Comparison of ENCODE assay signal across 9 cellular contexts in the genomic region with DNA sequence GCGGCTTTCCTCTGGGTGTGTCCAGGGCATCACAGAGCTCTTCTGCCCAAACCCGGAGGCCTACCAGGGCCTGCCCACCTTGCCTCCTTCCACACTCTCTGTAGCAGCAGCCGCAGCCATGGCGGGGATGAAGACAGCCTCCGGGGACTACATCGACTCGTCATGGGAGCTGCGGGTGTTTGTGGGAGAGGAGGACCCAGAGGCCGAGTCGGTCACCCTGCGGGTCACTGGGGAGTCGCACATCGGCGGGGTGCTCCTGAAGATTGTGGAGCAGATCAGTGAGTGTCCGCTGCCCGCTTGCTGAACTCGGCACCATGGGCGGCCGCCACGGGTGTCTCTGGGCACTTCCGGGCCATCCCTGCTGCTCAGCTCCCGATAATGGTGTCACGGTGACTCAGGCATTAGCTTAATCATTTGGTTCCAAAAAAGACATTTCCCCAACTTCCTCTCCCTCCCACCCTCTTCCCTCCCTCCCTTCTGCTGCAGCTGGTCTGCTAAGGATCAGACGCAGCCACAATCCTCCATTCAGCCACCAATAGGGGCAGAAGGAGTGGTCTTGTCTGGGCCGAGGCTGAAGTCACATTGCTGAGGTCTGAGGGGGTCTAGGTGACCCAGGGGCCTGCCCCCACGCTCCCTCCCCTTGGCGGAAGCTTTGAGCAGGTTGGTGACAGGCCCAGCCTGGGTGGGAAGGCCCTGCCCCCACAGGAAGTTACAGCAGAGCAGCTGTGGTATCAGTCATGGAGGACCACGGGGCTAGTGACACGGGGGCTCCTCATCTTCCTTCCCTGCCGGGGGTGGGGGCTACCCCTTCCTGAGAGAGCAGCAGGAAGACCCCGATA. TPM values are rescaled to one million over a fixed set of nuclear protein-coding genes. Genes with fewer than 3 reads are reported as not detected.
DNase-seq lines count a peak whose midpoint lies in the region; ATAC-seq and TF ChIP-seq lines count a peak whose summit lies in the region.
"Had no signal": no experiment of that assay in that cellular context is flagged by ENCODE, and none has a peak within 500 bp of the region (broad histone marks: within the 10 kb centered on the region; RNA-seq: fewer than 3 reads in every experiment).

No MANE protein-coding gene starts in this region.

- H3K4me3 ChIP-seq in ACC112 (ENCODE audit: low read depth, low read length): 0 out of 2 replicates have a peak overlapping the region, but pooled peaks have one; percentile 24
- H3K4me3 ChIP-seq in HUES6 (ENCODE audit: low read depth, low read length): no peak overlapping the region
- H3K4me3 ChIP-seq in suprapubic skin: peak overlapping the region; percentile 45

- no peaks in the 10 kb centered on the region for H3K9me3 ChIP-seq in HUES6 (ENCODE audit: control insufficient read depth, insufficient read depth, low read depth, low read length)
- H3K9me3 ChIP-seq in suprapubic skin: no peaks in the 10 kb centered on the region

- H3K27ac Mint-ChIP-seq in activated CD4-positive, alpha-beta T cell treated with anti-CD3 and anti-CD28 coated beads for 36 hours: peak overlapping the region; percentile 99
- peak overlapping the region; percentile 95 to 97 for H3K27ac Mint-ChIP-seq in natural killer cell treated with Interleukin-12 subunit alpha and Interleukin-12 subunit beta and Interleukin-15 and Interleukin-18, amount 100 ng/mL, for 72 hours

- no peaks in the 10 kb centered on the region for H3K79me2 ChIP-seq in ACC112 (ENCODE audit: control insufficient read depth, insufficient read depth, low read length, unreplicated experiment)

- POLR2A ChIA-PET in activated CD4-positive, alpha-beta T cell treated with anti-CD3 and anti-CD28 coated beads for 36 hours (lab: Charles Lee): interaction anchor here (0.5 to 3.7 kb wide), 16 partner anchors 9 to 1637 kb away, joined by 3 to 28 read pairs (median 6); a partner anchor contains a TSS

- H3K27ac ChIP-seq in ACC112 (ENCODE audit: low read depth, low read length): peak overlapping the region; percentile 56
- no peak overlapping the region; the same call in 1 of the 2 replicates for H3K27ac ChIP-seq in HUES6 (ENCODE audit: low read depth, low read length)
- peak overlapping the region; percentile 81 for H3K27ac ChIP-seq in suprapubic skin
- H3K27ac ChIP-seq: C4-2B had no signal

- peaks cover 80% of the 10 kb centered on the region for H3K36me3 Mint-ChIP-seq in activated CD4-positive, alpha-beta T cell treated with anti-CD3 and anti-CD28 coated beads for 36 hours (ENCODE audit: low read depth)
- peaks cover 28% of the 10 kb centered on the region for H3K36me3 Mint-ChIP-seq in natural killer cell treated with Interleukin-12 subunit alpha and Interleukin-12 subunit beta and Interleukin-15 and Interleukin-18, amount 100 ng/mL, for 72 hours

- H2AFZ ChIP-seq in ACC112 (ENCODE audit: low read length, unreplicated experiment): peak overlapping the region; percentile 28

- H3K4me3 Mint-ChIP-seq in activated CD4-positive, alpha-beta T cell treated with anti-CD3 and anti-CD28 coated beads for 36 hours: peak overlapping the region; percentile 90
- H3K4me3 Mint-ChIP-seq in natural killer cell treated with Interleukin-12 subunit alpha and Interleukin-12 subunit beta and Interleukin-15 and Interleukin-18, amount 100 ng/mL, for 72 hours: peak overlapping the region; percentile 90

- intact Hi-C loops in activated CD4-positive, alpha-beta T cell treated with anti-CD3 and anti-CD28 coated beads for 36 hours (cut with DNase I, micrococcal nuclease): loop anchor here (1.0 to 5.0 kb wide), 12 partner anchors 18 to 135 kb away; a partner anchor contains a TSS

- H3K4me1 ChIP-seq in ACC112 (ENCODE audit: control insufficient read depth, insufficient read depth, low read length, unreplicated experiment) (peaks cover 19% of the 10 kb centered on the region), HUES6 (ENCODE audit: control insufficient read depth, insufficient read depth, low read length) (peaks cover 8% of the 10 kb centered on the region; the same call in 1 of the 2 replicates), suprapubic skin (peaks cover 36% of the 10 kb centered on the region)

- H3K9me3 Mint-ChIP-seq in activated CD4-positive, alpha-beta T cell treated with anti-CD3 and anti-CD28 coated beads for 36 hours (ENCODE audit: low read depth): no peaks in the 10 kb centered on the region
- no peaks in the 10 kb centered on the region for H3K9me3 Mint-ChIP-seq in natural killer cell treated with Interleukin-12 subunit alpha and Interleukin-12 subunit beta and Interleukin-15 and Interleukin-18, amount 100 ng/mL, for 72 hours

- TF ChIP-seq POLR2A in suprapubic skin (IDR thresholded peaks at IDR 0.05): peak in 1 of 2 donors; percentile 22

- H3K27me3 ChIP-seq in ACC112 (ENCODE audit: insufficient read depth, low read length) (no peaks in the 10 kb centered on the region), HUES6 (ENCODE audit: control insufficient read depth, insufficient read depth, low read length) (no peaks in the 10 kb centered on the region), suprapubic skin (no peaks in the 10 kb centered on the region)

- no peak for TF ChIP-seq EP300 in suprapubic skin (IDR thresholded peaks at IDR 0.05)

- DNase-seq in activated CD4-positive, alpha-beta T cell treated with anti-CD3 and anti-CD28 coated beads for 36 hours: peak; percentile 92
- DNase-seq in ecto neural progenitor cell (ENCODE audit: low spot score): peak; percentile 48
- DNase-seq in natural killer cell treated with Interleukin-12 subunit alpha and Interleukin-12 subunit beta and Interleukin-15 and Interleukin-18, amount 100 ng/mL, for 72 hours (ENCODE audit: low spot score): peak; percentile 93
- DNase-seq in suprapubic skin (ENCODE audit: low spot score in 2 of 2): peak in 1 of 2 donors; percentile 81
- DNase-seq in NCI-H524 treated with DMSO at 0.1 percent for 48 hours (lab: John Stamatoyannopoulos, UW): no peak

- peak; percentile 56 for ATAC-seq in GM19328 (IDR thresholded peaks at IDR 0.05; ENCODE audit: unreplicated experiment)
- peak; percentile 75 for ATAC-seq in activated CD4-positive, alpha-beta T cell treated with anti-CD3 and anti-CD28 coated beads for 36 hours
- ATAC-seq in natural killer cell treated with Interleukin-12 subunit alpha and Interleukin-12 subunit beta and Interleukin-15 and Interleukin-18, amount 100 ng/mL, for 72 hours: peak; percentile 89 to 92

- H3K27me3 Mint-ChIP-seq in activated CD4-positive, alpha-beta T cell treated with anti-CD3 and anti-CD28 coated beads for 36 hours: no peaks in the 10 kb centered on the region
- H3K27me3 Mint-ChIP-seq in natural killer cell treated with Interleukin-12 subunit alpha and Interleukin-12 subunit beta and Interleukin-15 and Interleukin-18, amount 100 ng/mL, for 72 hours: no peaks in the 10 kb centered on the region

- H3K4me1 Mint-ChIP-seq in activated CD4-positive, alpha-beta T cell treated with anti-CD3 and anti-CD28 coated beads for 36 hours: peaks cover 45% of the 10 kb centered on the region
- peaks cover 31 to 47% of the 10 kb centered on the region in 2 donors for H3K4me1 Mint-ChIP-seq in natural killer cell treated with Interleukin-12 subunit alpha and Interleukin-12 subunit beta and Interleukin-15 and Interleukin-18, amount 100 ng/mL, for 72 hours (ENCODE audit: low read depth in 2 of 2)

- WGBS in suprapubic skin: 44% methylated on average over 27 of the region's 31 CpGs

- no peak for TF ChIP-seq CTCF in suprapubic skin (IDR thresholded peaks at IDR 0.05)

- CTCF ChIA-PET in activated CD4-positive, alpha-beta T cell treated with anti-CD3 and anti-CD28 coated beads for 36 hours (lab: Charles Lee): interaction anchor here (0.6 to 7.3 kb wide), 16 partner anchors 10 to 369 kb away, joined by 3 to 111 read pairs (median 5); a partner anchor contains a TSS

- H3K9ac ChIP-seq in HUES6 (ENCODE audit: low read length): peak overlapping the region; percentile 46

- H3K36me3 ChIP-seq in ACC112 (ENCODE audit: insufficient read depth, low read length) (peaks cover 5% of the 10 kb centered on the region; the same call in 1 of the 2 replicates), HUES6 (ENCODE audit: control insufficient read depth, insufficient read depth, low read length) (peaks cover 79% of the 10 kb centered on the region), suprapubic skin (peaks cover 32% of the 10 kb centered on the region)

RNA-seq across cellular contexts. Expression of a gene that starts 0.9 kb away (rescaled TPM):
- 100 to 1,000 TPM; 182 to 184 TPM for total RNA-seq in activated CD4-positive, alpha-beta T cell treated with anti-CD3 and anti-CD28 coated beads for 36 hours
- total RNA-seq in natural killer cell treated with Interleukin-12 subunit alpha and Interleukin-12 subunit beta and Interleukin-15 and Interleukin-18, amount 100 ng/mL, for 72 hours: 100 to 1,000 TPM; 249 to 276 TPM
- 10 to 100 TPM in 2 of 4 donors, 1 to 10 TPM in 2; 4.7 to 22.2 (median 8.2) TPM for total RNA-seq in suprapubic skin

RNA-seq across cellular contexts. Expression of a gene that starts 18.5 kb away (rescaled TPM):
- total RNA-seq in activated CD4-positive, alpha-beta T cell treated with anti-CD3 and anti-CD28 coated beads for 36 hours: 10 to 100 TPM; 23.9 to 27.1 TPM
- total RNA-seq in natural killer cell treated with Interleukin-12 subunit alpha and Interleukin-12 subunit beta and Interleukin-15 and Interleukin-18, amount 100 ng/mL, for 72 hours: 10 to 100 TPM; 30.5 to 35.7 TPM
- 10 to 100 TPM; 48.4 to 62.2 (median 52.8) TPM for total RNA-seq in suprapubic skin

RNA-seq across cellular contexts. Expression of a gene that starts 18.6 kb away (rescaled TPM):
- total RNA-seq in activated CD4-positive, alpha-beta T cell treated with anti-CD3 and anti-CD28 coated beads for 36 hours: 10 to 100 TPM; 61.8 to 74.1 TPM
- 100 to 1,000 TPM in 1 of 2 donors, 10 to 100 TPM in 1; 83.6 to 120 TPM for total RNA-seq in natural killer cell treated with Interleukin-12 subunit alpha and Interleukin-12 subunit beta and Interleukin-15 and Interleukin-18, amount 100 ng/mL, for 72 hours
- total RNA-seq in suprapubic skin: 10 to 100 TPM; 44.5 to 66.1 (median 54.4) TPM

RNA-seq across cellular contexts. Expression of a gene that starts 21.5 kb away (rescaled TPM):
- total RNA-seq in activated CD4-positive, alpha-beta T cell treated with anti-CD3 and anti-CD28 coated beads for 36 hours: 100 to 1,000 TPM; 398 to 403 TPM
- 100 to 1,000 TPM; 431 to 450 TPM for total RNA-seq in natural killer cell treated with Interleukin-12 subunit alpha and Interleukin-12 subunit beta and Interleukin-15 and Interleukin-18, amount 100 ng/mL, for 72 hours
- 10 to 100 TPM; 47.1 to 93.9 (median 87.4) TPM for total RNA-seq in suprapubic skin

RNA-seq across cellular contexts. Expression of a gene that starts 22.9 kb away (rescaled TPM):
- total RNA-seq in activated CD4-positive, alpha-beta T cell treated with anti-CD3 and anti-CD28 coated beads for 36 hours: 10 to 100 TPM; 21.9 to 23.1 TPM
- 10 to 100 TPM; 31.2 to 33.0 TPM for total RNA-seq in natural killer cell treated with Interleukin-12 subunit alpha and Interleukin-12 subunit beta and Interleukin-15 and Interleukin-18, amount 100 ng/mL, for 72 hours
- 10 to 100 TPM; 26.9 to 55.1 (median 37.3) TPM for total RNA-seq in suprapubic skin

Comparison
In these comparisons a context has a peak if more than half of its experiments do, and no peak if none do; other contexts are left out.
1. RNA of a gene that starts 0.9 kb away (total RNA-seq): 249 to 276 TPM in natural killer cell treated with Interleukin-12 subunit alpha and Interleukin-12 subunit beta and Interleukin-15 and Interleukin-18, amount 100 ng/mL, for 72 hours and 182 to 184 TPM in activated CD4-positive, alpha-beta T cell treated with anti-CD3 and anti-CD28 coated beads for 36 hours; 4.7 to 22.2 TPM in suprapubic skin; every median in the first group is over 4 times any median in the second.
2. Peak in every context shown above with its lines, with median percentiles within 50 percentile points of each other: ATAC-seq.